15 cellular contexts compared by ENCODE assay signal in the genomic region with DNA sequence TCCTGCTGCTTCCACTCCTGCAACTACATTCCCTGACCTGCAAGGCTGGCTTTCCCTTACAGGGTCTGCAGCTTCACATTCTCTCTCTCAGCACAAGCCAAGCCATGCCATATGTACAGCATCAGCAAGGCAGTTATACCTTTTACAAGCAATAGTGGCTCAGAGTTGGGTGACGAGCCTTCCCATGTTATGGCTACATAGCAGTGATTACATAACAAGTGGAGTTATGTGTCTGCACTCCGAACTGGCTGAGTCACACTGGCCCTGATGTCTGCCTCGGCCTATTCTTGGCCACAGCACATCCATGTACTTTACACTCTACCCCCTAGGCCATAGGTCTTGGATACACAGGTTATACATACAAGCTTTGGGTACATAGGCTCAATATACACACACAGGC. TPM values are rescaled to one million over a fixed set of nuclear protein-coding genes. Genes with fewer than 3 reads are reported as not detected.
DNase-seq lines count a peak whose midpoint lies in the region; ATAC-seq, FAIRE-seq and TF ChIP-seq lines count a peak whose summit lies in the region.
"Had no signal": no experiment of that assay in that cellular context is flagged by ENCODE, and none has a peak within 500 bp of the region (broad histone marks: within the 10 kb centered on the region; RNA-seq: fewer than 3 reads in every experiment).

No MANE protein-coding gene starts in this region.

- H3K56ac ChIP-seq in H1 (replicated peaks; ENCODE audit: insufficient read length, low read depth, low read length), result peak overlapping the region; percentile 10

- no peak overlapping the region for H2BK20ac ChIP-seq in H1 (ENCODE audit: low read length)

- H3K27me3 Mint-ChIP-seq in activated T-cell treated with anti-CD3 and anti-CD28 coated beads, Interleukin-2, amount 50 U/mL, for 24 hours, result peaks cover 3% of the 10 kb centered on the region
- H3K27me3 Mint-ChIP-seq: effector memory CD8-positive, alpha-beta T cell had no signal

- H3K79me1 ChIP-seq in H1 (ENCODE audit: low read depth, low read length), result no peaks in the 10 kb centered on the region

- H2AFZ ChIP-seq in H1 (ENCODE audit: low read length), result peak overlapping the region; percentile 97
- H2AFZ ChIP-seq: PC-9 had no signal

- no peak for TF ChIP-seq EP300 in H1 (IDR thresholded peaks at IDR 0.05; ENCODE audit: borderline replicate concordance in 1 of 2, low read depth in 2 of 2, low read length in 2 of 2)

- H3K9ac ChIP-seq in H1 (replicated peaks in 1 of 4; ENCODE audit: extremely low read depth in 1 of 4, low read depth in 3 of 4, low read length in 3 of 4), result no peak overlapping the region

- no peak for TF ChIP-seq POLR2A in H1 (IDR thresholded peaks at IDR 0.05; ENCODE audit: control extremely low read depth in 1 of 2, low read depth in 2 of 2, low read length in 2 of 2)

- no peak overlapping the region for H3K23ac ChIP-seq in H1 (ENCODE audit: insufficient read length)

- POLR2A ChIA-PET in H1 (lab: Charles Lee; ENCODE audit: partially characterized antibody), result no interaction called here

- H3K23me2 ChIP-seq in H1 (ENCODE audit: low read depth, low read length), result no peaks in the 10 kb centered on the region

- TF ChIP-seq RAD21 in H1 (IDR thresholded peaks at IDR 0.05 in 1 of 2, conservative IDR thresholded peaks at IDR 0.05 in 1 of 2; ENCODE audit: low read depth in 2 of 2, low read length in 2 of 2), result no peak

- no peak overlapping the region for H4K91ac ChIP-seq in H1 (replicated peaks; ENCODE audit: insufficient read length, low read length)

- no peak overlapping the region for H3K4me3 Mint-ChIP-seq in activated T-cell treated with anti-CD3 and anti-CD28 coated beads, Interleukin-2, amount 50 U/mL, for 24 hours
- H3K4me3 Mint-ChIP-seq: CD14-positive monocyte; effector memory CD8-positive, alpha-beta T cell had no signal

- ATAC-seq in left lung, result peak; percentile 66
- no peak for ATAC-seq in GM21515 (IDR thresholded peaks at IDR 0.05; ENCODE audit: unreplicated experiment)
- ATAC-seq: effector memory CD8-positive, alpha-beta T cell had no signal

- H2BK12ac ChIP-seq in H1 (ENCODE audit: low read depth, low read length), result no peak overlapping the region

- no peaks in the 10 kb centered on the region for H3K4me1 Mint-ChIP-seq in activated T-cell treated with anti-CD3 and anti-CD28 coated beads, Interleukin-2, amount 50 U/mL, for 24 hours (ENCODE audit: low read depth)
- H3K4me1 Mint-ChIP-seq: CD14-positive monocyte had no signal

- no peak for TF ChIP-seq CTCF in AG09319 (IDR thresholded peaks at IDR 0.05; ENCODE audit: low read depth, low read length)
- no peak for TF ChIP-seq CTCF in H1 (IDR thresholded peaks at IDR 0.05; ENCODE audit: control extremely low read depth in 1 of 3, insufficient read depth in 1 of 3, low read depth in 1 of 3, low read length in 3 of 3)
- TF ChIP-seq CTCF in left lung (IDR thresholded peaks at IDR 0.05), result no peak
- TF ChIP-seq CTCF in left ventricle myocardium inferior (IDR thresholded peaks at IDR 0.05; ENCODE audit: borderline replicate concordance), result no peak

- WGBS in H1 (ENCODE audit: extremely low coverage in 1 of 2, insufficient coverage in 1 of 2, insufficient read length in 1 of 2, insufficient replicate concordance in 2 of 2, low coverage in 1 of 2, low lambda C conversion rate in 2 of 2, missing lambda C conversion rate in 1 of 2), 2 experiments, result 91% methylated on average over 3 of the region's 3 CpGs; no CpG with 5 or more reads in 1 of the 2 experiments

- no peak overlapping the region for H2BK15ac ChIP-seq in H1 (ENCODE audit: low read length)

- no peak overlapping the region for H3K18ac ChIP-seq in H1 (ENCODE audit: extremely low read depth, low read length)

- H3K36me3 ChIP-seq in H1 (ENCODE audit: control insufficient read depth in 2 of 4, insufficient read depth in 4 of 4, low read length in 3 of 4) (no peaks in the 10 kb centered on the region), left lung (no peaks in the 10 kb centered on the region), left ventricle myocardium inferior (no peaks in the 10 kb centered on the region)
- H3K36me3 ChIP-seq: upper lobe of left lung had no signal

- no peak overlapping the region for H4K8ac ChIP-seq in H1 (ENCODE audit: extremely low read depth, insufficient read depth, low read length)

- no peak overlapping the region for H3K4me2 ChIP-seq in H1 (ENCODE audit: insufficient read depth in 1 of 2, low read depth in 2 of 2, low read length in 2 of 2)
- H3K4me2 ChIP-seq: PC-9 had no signal

- H3K4me3 ChIP-seq in H1 (ENCODE audit: extremely low read depth in 1 of 4, insufficient read depth in 2 of 4, low read depth in 3 of 4, low read length in 4 of 4), result no peak overlapping the region
- no peak overlapping the region for H3K4me3 ChIP-seq in left lung
- no peak overlapping the region for H3K4me3 ChIP-seq in left ventricle myocardium inferior
- H3K4me3 ChIP-seq: PC-9, upper lobe of left lung had no signal

- H3K27ac Mint-ChIP-seq in activated T-cell treated with anti-CD3 and anti-CD28 coated beads, Interleukin-2, amount 50 U/mL, for 24 hours, result no peak overlapping the region
- H3K27ac Mint-ChIP-seq: CD14-positive monocyte; effector memory CD8-positive, alpha-beta T cell had no signal

- H3K4me1 ChIP-seq in H1 (replicated peaks in 1 of 4; ENCODE audit: control insufficient read depth in 3 of 4, insufficient read depth in 4 of 4, low read length in 3 of 4) (peaks cover 0 to 3% (median 0%) of the 10 kb centered on the region in 4 experiments; a peak in 1 of 7 replicates), left lung (no peaks in the 10 kb centered on the region), left ventricle myocardium inferior (no peaks in the 10 kb centered on the region)
- H3K4me1 ChIP-seq: upper lobe of left lung had no signal

- no peak overlapping the region for H4K5ac ChIP-seq in H1 (ENCODE audit: insufficient read length, low read depth, low read length)

- H3K9me3 ChIP-seq in H1 (ENCODE audit: insufficient read depth in 2 of 2, low read depth in 1 of 2, low read length in 1 of 2) (peaks cover 0 to 2% of the 10 kb centered on the region in 2 experiments; a peak in 1 of 4 replicates), left lung (peaks cover 7 to 35% of the 10 kb centered on the region in 2 donors), left ventricle myocardium inferior (replicated peaks) (peaks cover 30% of the 10 kb centered on the region)

- H4K20me1 ChIP-seq in H1 (replicated peaks in 1 of 2; ENCODE audit: control insufficient read depth in 1 of 2, insufficient read depth in 2 of 2, low read length in 2 of 2), result no peaks in the 10 kb centered on the region

- no peaks in the 10 kb centered on the region for H3K79me2 ChIP-seq in H1 (ENCODE audit: control insufficient read depth in 1 of 2, insufficient read depth in 2 of 2, low read length in 2 of 2)

- intact Hi-C loops in left lung (cut with DNase I), result no loop called here
- intact Hi-C loops in left ventricle myocardium inferior (cut with micrococcal nuclease), result no loop called here

- no peak overlapping the region for H2AK5ac ChIP-seq in H1 (ENCODE audit: low read depth, low read length)

- H3K4ac ChIP-seq in H1 (replicated peaks; ENCODE audit: insufficient read length, low read depth, low read length), result no peak overlapping the region

- CTCF ChIA-PET in H1 (lab: Charles Lee; ENCODE audit: partially characterized antibody), result interaction anchor here (0.8 to 2.9 kb wide), 9 partner anchors 8 to 183 kb away, joined by 3 to 12 read pairs (median 4); no protein-coding TSS in a partner anchor

- no peak overlapping the region for H3K14ac ChIP-seq in H1 (ENCODE audit: insufficient read length)

- H2BK5ac ChIP-seq in H1 (ENCODE audit: low read depth, low read length), result no peak overlapping the region

- DNase-seq in AG09319 (ENCODE audit: extremely low read depth, low read depth) (peak; percentile 7), LHCN-M2 (ENCODE audit: low read depth) (peak; percentile 38), H1 (ENCODE audit: low read depth in 1 of 2, low spot score in 2 of 2) (no peak), left lung (no peak), KG1 (lab: John Stamatoyannopoulos, UW) (no peak), left ventricle myocardium inferior (no peak)
- DNase-seq in activated T-cell treated with anti-CD3 and anti-CD28 coated beads, Interleukin-2, amount 50 U/mL, for 24 hours, result no peak
- DNase-seq: anterior cingulate cortex; effector memory CD8-positive, alpha-beta T cell; NCI-H2227 treated with DMSO at 0.1 percent for 48 hours; PC-9; upper lobe of left lung had no signal

- H3K9me3 Mint-ChIP-seq in activated T-cell treated with anti-CD3 and anti-CD28 coated beads, Interleukin-2, amount 50 U/mL, for 24 hours, result peaks cover 16% of the 10 kb centered on the region

- H3K27me3 ChIP-seq in H1 (replicated peaks in 1 of 4; ENCODE audit: control insufficient read depth in 3 of 4, extremely low read depth in 1 of 4, insufficient read depth in 3 of 4, low read length in 3 of 4) (peaks cover 0 to 1% (median 0%) of the 10 kb centered on the region in 4 experiments; a peak in 1 of 7 replicates), left lung (no peaks in the 10 kb centered on the region), left ventricle myocardium inferior (ENCODE audit: low read depth) (no peaks in the 10 kb centered on the region)
- H3K27me3 ChIP-seq: upper lobe of left lung had no signal

- H3K36me3 Mint-ChIP-seq in activated T-cell treated with anti-CD3 and anti-CD28 coated beads, Interleukin-2, amount 50 U/mL, for 24 hours (ENCODE audit: low read depth), result no peaks in the 10 kb centered on the region
- H3K36me3 Mint-ChIP-seq: CD14-positive monocyte had no signal

- H2BK120ac ChIP-seq in H1 (replicated peaks; ENCODE audit: low read depth, low read length), result no peak overlapping the region

- H3K27ac ChIP-seq in H1 (ENCODE audit: low read depth, low read length), result no peak overlapping the region
- no peak overlapping the region for H3K27ac ChIP-seq in left lung
- H3K27ac ChIP-seq in left ventricle myocardium inferior (replicated peaks), result no peak overlapping the region
- H3K27ac ChIP-seq: PC-9, upper lobe of left lung had no signal

- no peak for FAIRE-seq in H1 (lab: Jason Lieb, UNC)

TF ChIP-seq in H1, 55 proteins besides CTCF, POLR2A, EP300 and RAD21 (continues in another document):
- no peak for TF ChIP-seq RNF2 (IDR thresholded peaks at IDR 0.05; ENCODE audit: borderline replicate concordance, low read depth, low read length, missing control alignments, poor library complexity, severe bottlenecking)
- TF ChIP-seq CREB1 (IDR thresholded peaks at IDR 0.05), result no peak
- TF ChIP-seq SIX5 (IDR thresholded peaks at IDR 0.05; ENCODE audit: low read depth, low read length), result no peak

RNA-seq across cellular contexts. Expression of a gene that starts 52.0 kb away (rescaled TPM):
- total RNA-seq in LHCN-M2 (2014; rRNA removed), result not detected in 2 replicates
- polyA plus RNA-seq in LHCN-M2 (2012), result not detected
- total RNA-seq in H1 (2021; fragmentation: NEBNext Ultra II Directional; extraction: Animal tissue kit (Norgen Biotek cat#: 25700)), result 9.0 and 10.5 TPM in 2 replicates
- polyA plus RNA-seq in H1 (2011; rRNA removed), result 3.9 and 5.1 TPM in 2 replicates
- 7.9 TPM for polyA plus RNA-seq in H1 (2011; cell fraction: cytosol; rRNA removed)
- polyA plus RNA-seq in H1 (2011; cell fraction: nucleus; rRNA removed), result 12.1 TPM
- polyA plus RNA-seq in H1 (2012, experiment 1 of 2), result 4.4 to 9.1 TPM (median 8.3 TPM) in 4 replicates
- 0.30 TPM for polyA plus RNA-seq in H1 (2012, experiment 2 of 2)
- polyA plus RNA-seq in H1 (2013, experiment 1 of 2), result 6.4 TPM
- 6.3 TPM for polyA plus RNA-seq in H1 (2013, experiment 2 of 2)
- 17.5 and 18.6 TPM in 2 replicates for polyA minus RNA-seq in H1 (2011; rRNA and poly(A)+ RNA removed)
- 5.3 TPM for polyA minus RNA-seq in H1 (2011; cell fraction: cytosol; rRNA and poly(A)+ RNA removed)
- polyA minus RNA-seq in H1 (2011; cell fraction: nucleus; rRNA and poly(A)+ RNA removed), result 21.5 TPM
- 1 to 10 TPM; 2.1 to 3.2 TPM for total RNA-seq in left lung
- total RNA-seq in left ventricle myocardium inferior, result 1.4 TPM
- total RNA-seq: myocyte, PC-9 had no signal
- polyA plus RNA-seq: CD14-positive monocyte had no signal

Comparison
In these comparisons a context has a peak if more than half of its experiments do, and no peak if none do; other contexts are left out.
1. DNase-seq: peak in AG09319 (single experiment) and LHCN-M2 (single experiment); none in H1 (0 of 2), left lung (0 of 2), KG1 (single experiment), activated T-cell treated with anti-CD3 and anti-CD28 coated beads, Interleukin-2, amount 50 U/mL, for 24 hours (single experiment) and left ventricle myocardium inferior (single experiment).